In the genomic region with DNA sequence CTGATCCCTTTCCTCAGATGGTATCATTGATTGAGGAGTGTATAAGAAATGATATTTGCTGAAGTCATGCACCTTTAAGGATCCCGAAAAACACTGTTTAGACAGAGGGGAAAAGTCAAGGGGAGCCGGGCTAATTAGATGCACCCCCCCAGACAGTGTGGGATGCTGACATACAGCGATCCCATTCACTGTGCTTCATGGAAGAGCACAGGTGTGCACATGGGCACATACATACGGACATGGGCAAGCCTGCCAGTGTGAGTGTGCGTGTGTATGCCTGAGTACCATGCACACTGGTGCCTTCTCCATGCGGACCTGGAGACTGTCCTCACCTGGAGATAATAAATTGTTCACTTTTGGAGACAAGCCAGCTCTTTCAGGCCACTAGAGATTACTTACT, we compare ENCODE assay signal across 17 cellular contexts. TPM values are rescaled to one million over a fixed set of nuclear protein-coding genes. Genes with fewer than 3 reads are reported as not detected.
DNase-seq lines count a peak whose midpoint lies in the region; ATAC-seq, FAIRE-seq and TF ChIP-seq lines count a peak whose summit lies in the region.
"Had no signal": no experiment of that assay in that cellular context is flagged by ENCODE, and none has a peak within 500 bp of the region (broad histone marks: within the 10 kb centered on the region; RNA-seq: fewer than 3 reads in every experiment).

No MANE protein-coding gene starts in this region.

- H3K27me3 ChIP-seq in pancreas: no peaks in the 10 kb centered on the region

- FAIRE-seq in pancreas (lab: Jason Lieb, UNC): no peak
- FAIRE-seq: A549, K562, RCC 7860 had no signal

- peaks cover 18 to 43% (median 41%) of the 10 kb centered on the region in 3 donors for H3K4me1 ChIP-seq in pancreas
- H3K4me1 ChIP-seq: A549 had no signal

- H3K36me3 ChIP-seq in pancreas: peaks cover 0 to 8% (median 3%) of the 10 kb centered on the region in 3 donors

- WGBS in pancreas, 2 donors: 41 to 46% methylated on average over 6 of the region's 6 CpGs

- ATAC-seq in pancreas (peak in 3 of 4 donors; percentile 10 to 25 (median 21)), HG02852 (IDR thresholded peaks at IDR 0.05; ENCODE audit: unreplicated experiment) (no peak), GM21576 (IDR thresholded peaks at IDR 0.05; ENCODE audit: unreplicated experiment) (no peak)
- ATAC-seq: A549, GM23338, K562, Right ventricle myocardium inferior had no signal

- peak; percentile 75 for DNase-seq in COR-L47 (lab: John Stamatoyannopoulos, UW)
- peak; percentile 59 for DNase-seq in NCI-H187 (lab: John Stamatoyannopoulos, UW)
- peak; percentile 75 for DNase-seq in NCI-H748 (lab: John Stamatoyannopoulos, UW; ENCODE audit: unreplicated experiment)
- DNase-seq in pancreas: no peak
- no peak for DNase-seq in activated CD4-positive, alpha-beta T cell treated with anti-CD3 and anti-CD28 coated beads for 4 hours
- DNase-seq: CD4-positive, alpha-beta T cell; DMS153; GDM1; NCI-H2227 treated with DMSO at 0.1 percent for 48 hours; NCI-H526 had no signal

- no peak for TF ChIP-seq CTCF in pancreas (IDR thresholded peaks at IDR 0.05)

- intact Hi-C loops in pancreas (cut with DNase I): no loop called here

- H3K4me3 ChIP-seq in pancreas: no peak overlapping the region
- H3K4me3 ChIP-seq: A549, GM23338, K562 had no signal

- no peaks in the 10 kb centered on the region for H3K9me3 ChIP-seq in pancreas
- H3K9me3 ChIP-seq: A549 had no signal

- H3K27ac ChIP-seq in pancreas: no peak overlapping the region
- H3K27ac ChIP-seq: A549 had no signal

RNA-seq across cellular contexts. Expression of gene MEIS1, which starts 22.6 kb away (rescaled TPM):
- 100 to 1,000 TPM in 1 of 6 donors, 10 to 100 TPM in 5; 48.6 to 129 (median 60.3) TPM for total RNA-seq in pancreas
- 10 to 100 TPM; 41.3 to 57.7 TPM for polyA plus RNA-seq in pancreas
- total RNA-seq: CD4-positive, alpha-beta T cell had no signal

Comparison
In these comparisons a context has a peak if more than half of its experiments do, and no peak if none do; other contexts are left out.
1. DNase-seq: peak in COR-L47 (single experiment), NCI-H187 (2 of 2) and NCI-H748 (single experiment); none in pancreas (0 of 6) and activated CD4-positive, alpha-beta T cell treated with anti-CD3 and anti-CD28 coated beads for 4 hours (0 of 2).
2. ATAC-seq: peak in pancreas (3 of 4); none in HG02852 (single experiment) and GM21576 (single experiment).